In genomic region chr3:112633757-112634156, GRCh38 we compare ENCODE assay signal across 14 cellular contexts. TPM values are rescaled to one million over a fixed set of nuclear protein-coding genes. Genes with fewer than 3 reads are reported as not detected.
DNase-seq lines count a peak whose midpoint lies in the region; ATAC-seq and TF ChIP-seq lines count a peak whose summit lies in the region.
"Had no signal": no experiment of that assay in that cellular context is flagged by ENCODE, and none has a peak within 500 bp of the region (broad histone marks: within the 10 kb centered on the region; RNA-seq: fewer than 3 reads in every experiment).

No MANE protein-coding gene starts in this region.

- no peaks in the 10 kb centered on the region for H3K9me3 ChIP-seq in suprapubic skin
- H3K9me3 ChIP-seq: adrenal gland, BLaER1 had no signal

- H3K36me3 Mint-ChIP-seq in natural killer cell = no peaks in the 10 kb centered on the region
- no peaks in the 10 kb centered on the region for H3K36me3 Mint-ChIP-seq in stimulated activated effector memory CD8-positive, alpha-beta T cell treated with anti-CD3 and anti-CD28 coated beads, Interleukin-12 subunit alpha, Interleukin-12 subunit beta, amount 100 ng/mL, for 72 hours

- no peak for TF ChIP-seq EP300 in suprapubic skin (IDR thresholded peaks at IDR 0.05)

- no peaks in the 10 kb centered on the region for H3K9me3 Mint-ChIP-seq in natural killer cell
- H3K9me3 Mint-ChIP-seq in stimulated activated effector memory CD8-positive, alpha-beta T cell treated with anti-CD3 and anti-CD28 coated beads, Interleukin-12 subunit alpha, Interleukin-12 subunit beta, amount 100 ng/mL, for 72 hours = no peaks in the 10 kb centered on the region
- H3K9me3 Mint-ChIP-seq: effector memory CD8-positive, alpha-beta T cell; stimulated activated naive CD8-positive, alpha-beta T cell treated with anti-CD3 and anti-CD28 coated beads, Interleukin-15, Interleukin-2, amounts not matched to agents 100 ng/mL and 50 ng/mL, for 24 hours had no signal

- DNase-seq in NCI-H526 (lab: John Stamatoyannopoulos, UW) = peak; percentile 3 to 16
- DNase-seq in NCI-H526 treated with DMSO at 0.1 percent for 48 hours (lab: John Stamatoyannopoulos, UW) = no peak
- peak; percentile 83 for DNase-seq in NCI-H69 (lab: John Stamatoyannopoulos, UW)
- no peak for DNase-seq in fibroblast of pulmonary artery (ENCODE audit: low read depth)
- DNase-seq in suprapubic skin (ENCODE audit: low spot score in 2 of 2) = no peak
- no peak for DNase-seq in natural killer cell
- DNase-seq in stimulated activated effector memory CD8-positive, alpha-beta T cell treated with anti-CD3 and anti-CD28 coated beads, Interleukin-12 subunit alpha, Interleukin-12 subunit beta, amount 100 ng/mL, for 72 hours (ENCODE audit: low spot score in 2 of 2) = no peak
- DNase-seq: adrenal gland; effector memory CD8-positive, alpha-beta T cell; T-helper 17 cell had no signal

- no peak overlapping the region for H3K4me3 Mint-ChIP-seq in natural killer cell
- no peak overlapping the region for H3K4me3 Mint-ChIP-seq in stimulated activated effector memory CD8-positive, alpha-beta T cell treated with anti-CD3 and anti-CD28 coated beads, Interleukin-12 subunit alpha, Interleukin-12 subunit beta, amount 100 ng/mL, for 72 hours
- H3K4me3 Mint-ChIP-seq: effector memory CD8-positive, alpha-beta T cell; stimulated activated naive CD8-positive, alpha-beta T cell treated with anti-CD3 and anti-CD28 coated beads, Interleukin-15, Interleukin-2, amounts not matched to agents 100 ng/mL and 50 ng/mL, for 24 hours; T-helper 17 cell had no signal

- peaks cover 32% of the 10 kb centered on the region for H3K4me1 ChIP-seq in suprapubic skin
- H3K4me1 ChIP-seq: BLaER1 had no signal

- peaks cover 0 to 12% of the 10 kb centered on the region in 2 donors for H3K27me3 Mint-ChIP-seq in natural killer cell (ENCODE audit: low read depth in 2 of 2)
- H3K27me3 Mint-ChIP-seq: effector memory CD8-positive, alpha-beta T cell; stimulated activated naive CD8-positive, alpha-beta T cell treated with anti-CD3 and anti-CD28 coated beads, Interleukin-15, Interleukin-2, amounts not matched to agents 100 ng/mL and 50 ng/mL, for 24 hours had no signal

- no peak for TF ChIP-seq CTCF in fibroblast of pulmonary artery (IDR thresholded peaks at IDR 0.05; ENCODE audit: low read length, missing control alignments)
- TF ChIP-seq CTCF in suprapubic skin (IDR thresholded peaks at IDR 0.05) = no peak
- no peak for TF ChIP-seq CTCF in natural killer cell (IDR thresholded peaks at IDR 0.05)

- no peaks in the 10 kb centered on the region for H3K27me3 ChIP-seq in suprapubic skin
- H3K27me3 ChIP-seq: adrenal gland, BLaER1 had no signal

- 23% methylated on average over 1 of the region's 1 CpG for WGBS in suprapubic skin

- ATAC-seq in natural killer cell = no peak
- no peak for ATAC-seq in GM21390 (IDR thresholded peaks at IDR 0.05; ENCODE audit: unreplicated experiment)
- no peak for ATAC-seq in stimulated activated effector memory CD8-positive, alpha-beta T cell treated with anti-CD3 and anti-CD28 coated beads, Interleukin-12 subunit alpha, Interleukin-12 subunit beta, amount 100 ng/mL, for 72 hours
- ATAC-seq: effector memory CD8-positive, alpha-beta T cell; T-helper 17 cell had no signal

- TF ChIP-seq POLR2A in suprapubic skin (IDR thresholded peaks at IDR 0.05) = no peak

- no peak overlapping the region for H3K27ac Mint-ChIP-seq in natural killer cell
- no peak overlapping the region for H3K27ac Mint-ChIP-seq in stimulated activated effector memory CD8-positive, alpha-beta T cell treated with anti-CD3 and anti-CD28 coated beads, Interleukin-12 subunit alpha, Interleukin-12 subunit beta, amount 100 ng/mL, for 72 hours
- H3K27ac Mint-ChIP-seq: effector memory CD8-positive, alpha-beta T cell; stimulated activated naive CD8-positive, alpha-beta T cell treated with anti-CD3 and anti-CD28 coated beads, Interleukin-15, Interleukin-2, amounts not matched to agents 100 ng/mL and 50 ng/mL, for 24 hours; T-helper 17 cell had no signal

- no peaks in the 10 kb centered on the region for H3K36me3 ChIP-seq in suprapubic skin
- H3K36me3 ChIP-seq: adrenal gland, BLaER1 had no signal

- intact Hi-C loops in natural killer cell (cut with micrococcal nuclease) = no loop called here

- H3K27ac ChIP-seq in suprapubic skin = peak overlapping the region; percentile 52
- H3K27ac ChIP-seq: BLaER1, KMS-11 had no signal

- no peaks in the 10 kb centered on the region for H3K4me1 Mint-ChIP-seq in natural killer cell
- H3K4me1 Mint-ChIP-seq in stimulated activated effector memory CD8-positive, alpha-beta T cell treated with anti-CD3 and anti-CD28 coated beads, Interleukin-12 subunit alpha, Interleukin-12 subunit beta, amount 100 ng/mL, for 72 hours = peaks cover 6% of the 10 kb centered on the region

- H3K4me3 ChIP-seq in fibroblast of pulmonary artery (replicated peaks; ENCODE audit: low read depth, low read length) (peak overlapping the region; percentile 8), suprapubic skin (peak overlapping the region; percentile 17)
- H3K4me3 ChIP-seq: adrenal gland, BLaER1 had no signal

RNA-seq across cellular contexts. Expression of gene CCDC80, which starts 7.2 kb away (rescaled TPM):
- 10 to 100 TPM in 3 of 4 donors, 1 to 10 TPM in 1; 8.0 to 32.2 (median 17.1) TPM for total RNA-seq in suprapubic skin
- total RNA-seq in natural killer cell = under 1 TPM in 1 of 3 donors, not detected in 2; 0.08 TPM
- total RNA-seq: T-helper 17 cell had no signal

Comparison
In these comparisons a context has a peak if more than half of its experiments do, and no peak if none do; other contexts are left out.
1. DNase-seq: peak in NCI-H526 (2 of 2) and NCI-H69 (single experiment); none in NCI-H526 treated with DMSO at 0.1 percent for 48 hours (single experiment), fibroblast of pulmonary artery (single experiment), suprapubic skin (0 of 2), natural killer cell (single experiment) and stimulated activated effector memory CD8-positive, alpha-beta T cell treated with anti-CD3 and anti-CD28 coated beads, Interleukin-12 subunit alpha, Interleukin-12 subunit beta, amount 100 ng/mL, for 72 hours (0 of 2).
2. RNA of gene CCDC80, which starts 7.2 kb away (total RNA-seq): 8.0 to 32.2 TPM in suprapubic skin; 0.08 TPM in natural killer cell; every median in the first group is over 4 times any median in the second.